ENCODE assay signal across 12 cellular contexts in genomic region chr5:139571966-139572365, GRCh38. TPM values are rescaled to one million over a fixed set of nuclear protein-coding genes. Genes with fewer than 3 reads are reported as not detected.
DNase-seq lines count a peak whose midpoint lies in the region; ATAC-seq, FAIRE-seq and TF ChIP-seq lines count a peak whose summit lies in the region.
"Had no signal": no experiment of that assay in that cellular context is flagged by ENCODE, and none has a peak within 500 bp of the region (broad histone marks: within the 10 kb centered on the region; RNA-seq: fewer than 3 reads in every experiment).

No MANE protein-coding gene starts in this region.

- H3K4me1 Mint-ChIP-seq in Calu3 (ENCODE audit: low read depth, unreplicated experiment) = peaks cover 33% of the 10 kb centered on the region
- peaks cover 31% of the 10 kb centered on the region for H3K4me1 Mint-ChIP-seq in dendritic cell treated with granulocyte-macrophage colony-stimulating factor and Interleukin-4, amounts not matched to agents 40 ng/mL and 50 ng/mL, for 4 days (ENCODE audit: low read depth)

- intact Hi-C loops in Calu3 (cut with micrococcal nuclease; ENCODE audit: unreplicated experiment) (no loop called here), OCI-LY7 (cut with micrococcal nuclease; ENCODE audit: unreplicated experiment) (no loop called here), pancreas (cut with DNase I) (no loop called here)
- intact Hi-C loops in dendritic cell treated with granulocyte-macrophage colony-stimulating factor and Interleukin-4, amounts not matched to agents 40 ng/mL and 50 ng/mL, for 4 days (cut with micrococcal nuclease) = no loop called here

- TF ChIP-seq CTCF in Calu3 (IDR thresholded peaks at IDR 0.05; ENCODE audit: unreplicated experiment) (no peak), OCI-LY7 (conservative IDR thresholded peaks at IDR 0.05; ENCODE audit: low read length) (no peak), pancreas (IDR thresholded peaks at IDR 0.05) (no peak)

- no peaks in the 10 kb centered on the region for H3K27me3 Mint-ChIP-seq in Calu3 (ENCODE audit: unreplicated experiment)
- H3K27me3 Mint-ChIP-seq in dendritic cell treated with granulocyte-macrophage colony-stimulating factor and Interleukin-4, amounts not matched to agents 40 ng/mL and 50 ng/mL, for 4 days = no peaks in the 10 kb centered on the region

- DNase-seq in Calu3 = no peak
- no peak for DNase-seq in OCI-LY7 (ENCODE audit: low spot score)
- DNase-seq in pancreas = no peak
- no peak for DNase-seq in COR-L47 (lab: John Stamatoyannopoulos, UW)
- DNase-seq in NCI-H774 (lab: John Stamatoyannopoulos, UW) = no peak
- no peak for DNase-seq in activated CD4-positive, alpha-beta T cell treated with anti-CD3 and anti-CD28 coated beads, Interleukin-2, amount 50 U/mL, for 4 hours
- DNase-seq: KG1; NCI-H2029 treated with DMSO at 0.1 percent for 48 hours; NK-92 treated with Interleukin-12 subunit alpha and Interleukin-12 subunit beta, amount 100 ng/mL, for 24 hours; stimulated activated CD4-positive, alpha-beta T cell treated with anti-CD3 and anti-CD28 coated beads, Interleukin-4, amount 100 ng/mL, for 1 hour had no signal

- CTCF ChIA-PET in Calu3 (lab: Charles Lee) (interaction anchor here (0.6 to 1.3 kb wide), 7 partner anchors 11 to 605 kb away, joined by 3 to 6 read pairs (median 3); partner anchors contain the start of gene UBE2D2), OCI-LY7 (lab: Charles Lee; ENCODE audit: unreplicated experiment) (no interaction called here)

- no peaks in the 10 kb centered on the region for H3K27me3 ChIP-seq in pancreas

- peak overlapping the region; percentile 0 for H3K4me3 Mint-ChIP-seq in Calu3 (ENCODE audit: low read depth, unreplicated experiment)
- no peak overlapping the region for H3K4me3 Mint-ChIP-seq in dendritic cell treated with granulocyte-macrophage colony-stimulating factor and Interleukin-4, amounts not matched to agents 40 ng/mL and 50 ng/mL, for 4 days

- H3K9me3 Mint-ChIP-seq in Calu3 (ENCODE audit: low read depth, unreplicated experiment) = no peaks in the 10 kb centered on the region
- no peaks in the 10 kb centered on the region for H3K9me3 Mint-ChIP-seq in dendritic cell treated with granulocyte-macrophage colony-stimulating factor and Interleukin-4, amounts not matched to agents 40 ng/mL and 50 ng/mL, for 4 days

- no peak overlapping the region for H2AFZ ChIP-seq in OCI-LY7 (ENCODE audit: low read length)

- H3K9me3 ChIP-seq in OCI-LY7 (ENCODE audit: low read length) (no peaks in the 10 kb centered on the region), pancreas (no peaks in the 10 kb centered on the region)

- WGBS in pancreas, 2 donors = 17 to 21% methylated on average over 1 of the region's 1 CpG

- peak overlapping the region; percentile 14 for H3K27ac Mint-ChIP-seq in Calu3 (ENCODE audit: unreplicated experiment)
- H3K27ac Mint-ChIP-seq in dendritic cell treated with granulocyte-macrophage colony-stimulating factor and Interleukin-4, amounts not matched to agents 40 ng/mL and 50 ng/mL, for 4 days = peak overlapping the region; percentile 14

- H3K36me3 ChIP-seq in OCI-LY7 (ENCODE audit: insufficient read depth, low read length) = peaks cover 79% of the 10 kb centered on the region
- H3K36me3 ChIP-seq in pancreas = no peaks in the 10 kb centered on the region

- H3K4me1 ChIP-seq in OCI-LY7 (ENCODE audit: insufficient read depth, low read length, poor library complexity, severe bottlenecking) (peaks cover 79% of the 10 kb centered on the region), pancreas (peaks cover 5 to 34% (median 9%) of the 10 kb centered on the region in 3 donors)

- peaks cover 39% of the 10 kb centered on the region for H4K20me1 ChIP-seq in OCI-LY7 (ENCODE audit: insufficient read depth, low read length)

- H3K4me3 ChIP-seq in OCI-LY7 (ENCODE audit: low read depth, low read length, poor library complexity, severe bottlenecking) (no peak overlapping the region), pancreas (no peak overlapping the region)

- H3K36me3 Mint-ChIP-seq in Calu3 (ENCODE audit: insufficient read depth, unreplicated experiment) = peaks cover 39% of the 10 kb centered on the region
- H3K36me3 Mint-ChIP-seq in dendritic cell treated with granulocyte-macrophage colony-stimulating factor and Interleukin-4, amounts not matched to agents 40 ng/mL and 50 ng/mL, for 4 days (ENCODE audit: low read depth) = peaks cover 40% of the 10 kb centered on the region

- no peak for FAIRE-seq in pancreas (lab: Jason Lieb, UNC)
- FAIRE-seq: GM12891 had no signal

- peaks cover 100% of the 10 kb centered on the region for H3K79me2 ChIP-seq in OCI-LY7 (ENCODE audit: insufficient read depth, low read depth, low read length)

- peak; percentile 60 to 79 (median 68) for ATAC-seq in pancreas

- no TSS peak for BruUV-seq in Calu3 (replicated peaks; lab: Mats Ljungman, UMichigan)
- BruUV-seq in OCI-LY7 (replicated peaks; lab: Mats Ljungman, UMichigan) = TSS peak; percentile 47

- POLR2A ChIA-PET in OCI-LY7 (lab: Charles Lee) = interaction anchor here (0.6 to 1.3 kb wide), 7 partner anchors 9 to 493 kb away, joined by 3 to 6 read pairs (median 4); no protein-coding TSS in a partner anchor

- no peaks in the 10 kb centered on the region for H3K9me2 ChIP-seq in OCI-LY7 (ENCODE audit: insufficient read depth, low read length)

- no peak overlapping the region for H3K4me2 ChIP-seq in OCI-LY7 (ENCODE audit: low read length)

- no peak overlapping the region for H3K27ac ChIP-seq in OCI-LY7 (ENCODE audit: low read depth, low read length, poor library complexity, severe bottlenecking)
- peak overlapping the region in 2 of 4 donors; percentile 44 to 46 for H3K27ac ChIP-seq in pancreas

RNA-seq across cellular contexts. Expression of gene UBE2D2, which starts 10.8 kb away (rescaled TPM):
- total RNA-seq in Calu3 (2022) (179 and 187 TPM in 2 replicates), OCI-LY7 (2022) (239 and 271 TPM in 2 replicates), pancreas (10 to 100 TPM; 36.5 to 59.3 (median 47.0) TPM)
- total RNA-seq in OCI-LY7 (2014; rRNA removed; shearing (Covaris generic)) = 102 and 145 TPM in 2 replicates
- polyA plus RNA-seq in pancreas = 10 to 100 TPM; 38.8 to 47.7 TPM
